ENCODE assay signal across 8 cellular contexts in genomic region chr12:64759035-64759894, GRCh38. TPM values are rescaled to one million over a fixed set of nuclear protein-coding genes. Genes with fewer than 3 reads are reported as not detected.
A peak's percentile ranks its signal among the peaks of the same experiment; 100 is the strongest.
DNase-seq lines count a peak whose midpoint lies in the region; TF ChIP-seq lines count a peak whose summit lies in the region.

Gene GNS (minus strand): TSS chr12:64759406. CDS start chr12:64759276, 130 bp downstream.

- no peaks in the 10 kb centered on the region for H3K9me3 ChIP-seq in SK-N-MC (ENCODE audit: low read depth, low read length)
- H3K9me3 ChIP-seq in suprapubic skin = no peaks in the 10 kb centered on the region

- TF ChIP-seq POLR2A in NB4 (IDR thresholded peaks at IDR 0.05; ENCODE audit: extremely low read depth, insufficient read length) (peak; percentile 50), suprapubic skin (IDR thresholded peaks at IDR 0.05) (peak in 1 of 2 donors; percentile 23)

- no peaks in the 10 kb centered on the region for H3K36me3 ChIP-seq in SK-N-MC (ENCODE audit: insufficient read depth, low read length)
- no peaks in the 10 kb centered on the region for H3K36me3 ChIP-seq in suprapubic skin

- TF ChIP-seq EP300 in suprapubic skin (IDR thresholded peaks at IDR 0.05) = no peak

- no peaks in the 10 kb centered on the region for H3K27me3 ChIP-seq in suprapubic skin

- H3K4me1 ChIP-seq in suprapubic skin = peaks cover 32% of the 10 kb centered on the region

- TF ChIP-seq CTCF in HFF-Myc (IDR thresholded peaks at IDR 0.05; ENCODE audit: low read depth, low read length, missing control alignments) (no peak), NB4 (IDR thresholded peaks at IDR 0.05; ENCODE audit: low read depth, low read length) (no peak), suprapubic skin (IDR thresholded peaks at IDR 0.05) (no peak)

- peak; percentile 80 for DNase-seq in GF-D8 (lab: John Stamatoyannopoulos, UW)
- DNase-seq in HFF-Myc (ENCODE audit: extremely low read depth, low read depth) = peak; percentile 67
- DNase-seq in NB4 (ENCODE audit: low read depth) = peak; percentile 95
- DNase-seq in SK-N-MC (ENCODE audit: low read depth, low spot score) = peak; percentile 28
- peak; percentile 94 for DNase-seq in activated naive CD4-positive, alpha-beta T cell treated with anti-CD3 and anti-CD28 coated beads, Interleukin-2, amount 50 U/mL, for 16 hours
- peak; percentile 95 for DNase-seq in germinal center (ENCODE audit: low spot score)
- peak; percentile 78 to 98 (median 93) for DNase-seq in nucleus accumbens (lab: John Stamatoyannopoulos, UW)
- peak; percentile 97 for DNase-seq in suprapubic skin (ENCODE audit: low spot score in 2 of 2)

- H3K9ac ChIP-seq in SK-N-MC (ENCODE audit: insufficient read length) = peak within 1 kb of the TSS; percentile 88

- H3K27ac ChIP-seq in SK-N-MC (peak within 1 kb of the TSS; percentile 59; the same call in 1 of the 2 replicates), suprapubic skin (peak within 1 kb of the TSS; percentile 90)

- under 1% methylated on average over 59 of the region's 67 CpGs for WGBS in suprapubic skin

- H3K4me3 ChIP-seq in HFF-Myc (replicated peaks; ENCODE audit: low read depth, low read length) (peak within 1 kb of the TSS; percentile 95), NB4 (ENCODE audit: low read depth, low read length) (peak within 1 kb of the TSS; percentile 94), SK-N-MC (peak within 1 kb of the TSS; percentile 97), suprapubic skin (peak within 1 kb of the TSS; percentile 100)

RNA-seq across cellular contexts. Expression of gene GNS, which starts in this region (rescaled TPM):
- 10 to 100 TPM; 46.7 to 56.7 (median 49.6) TPM for total RNA-seq in suprapubic skin

Comparison
In these comparisons a context has a peak if more than half of its experiments do, and no peak if none do; other contexts are left out.
1. Peak in every context shown above with its lines: DNase-seq, H3K4me3 ChIP-seq and H3K27ac ChIP-seq.
2. DNase-seq: peak in every context shown above with its lines; median percentile 97 in suprapubic skin; 95 in NB4; 95 in germinal center; 94 in activated naive CD4-positive, alpha-beta T cell treated with anti-CD3 and anti-CD28 coated beads, Interleukin-2, amount 50 U/mL, for 16 hours; 93 in nucleus accumbens; 80 in GF-D8; 67 in HFF-Myc; 28 in SK-N-MC.